1 cellular context compared by ENCODE assay signal in genomic region chr15:36185845-36186244, GRCh38.
A peak's percentile ranks its signal among the peaks of the same experiment; 100 is the strongest.
TF ChIP-seq lines count a peak whose summit lies in the region.

No MANE protein-coding gene starts in this region.

TF ChIP-seq in GM12878, 131 proteins besides CTCF, POLR2A, EP300 and RAD21 (continued from another document):
- TF ChIP-seq, protein P1, sequence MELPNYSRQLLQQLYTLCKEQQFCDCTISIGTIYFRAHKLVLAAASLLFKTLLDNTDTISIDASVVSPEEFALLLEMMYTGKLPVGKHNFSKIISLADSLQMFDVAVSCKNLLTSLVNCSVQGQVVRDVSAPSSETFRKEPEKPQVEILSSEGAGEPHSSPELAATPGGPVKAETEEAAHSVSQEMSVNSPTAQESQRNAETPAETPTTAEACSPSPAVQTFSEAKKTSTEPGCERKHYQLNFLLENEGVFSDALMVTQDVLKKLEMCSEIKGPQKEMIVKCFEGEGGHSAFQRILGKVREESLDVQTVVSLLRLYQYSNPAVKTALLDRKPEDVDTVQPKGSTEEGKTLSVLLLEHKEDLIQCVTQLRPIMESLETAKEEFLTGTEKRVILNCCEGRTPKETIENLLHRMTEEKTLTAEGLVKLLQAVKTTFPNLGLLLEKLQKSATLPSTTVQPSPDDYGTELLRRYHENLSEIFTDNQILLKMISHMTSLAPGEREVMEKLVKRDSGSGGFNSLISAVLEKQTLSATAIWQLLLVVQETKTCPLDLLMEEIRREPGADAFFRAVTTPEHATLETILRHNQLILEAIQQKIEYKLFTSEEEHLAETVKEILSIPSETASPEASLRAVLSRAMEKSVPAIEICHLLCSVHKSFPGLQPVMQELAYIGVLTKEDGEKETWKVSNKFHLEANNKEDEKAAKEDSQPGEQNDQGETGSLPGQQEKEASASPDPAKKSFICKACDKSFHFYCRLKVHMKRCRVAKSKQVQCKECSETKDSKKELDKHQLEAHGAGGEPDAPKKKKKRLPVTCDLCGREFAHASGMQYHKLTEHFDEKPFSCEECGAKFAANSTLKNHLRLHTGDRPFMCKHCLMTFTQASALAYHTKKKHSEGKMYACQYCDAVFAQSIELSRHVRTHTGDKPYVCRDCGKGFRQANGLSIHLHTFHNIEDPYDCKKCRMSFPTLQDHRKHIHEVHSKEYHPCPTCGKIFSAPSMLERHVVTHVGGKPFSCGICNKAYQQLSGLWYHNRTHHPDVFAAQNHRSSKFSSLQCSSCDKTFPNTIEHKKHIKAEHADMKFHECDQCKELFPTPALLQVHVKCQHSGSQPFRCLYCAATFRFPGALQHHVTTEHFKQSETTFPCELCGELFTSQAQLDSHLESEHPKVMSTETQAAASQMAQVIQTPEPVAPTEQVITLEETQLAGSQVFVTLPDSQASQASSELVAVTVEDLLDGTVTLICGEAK (IDR thresholded peaks at IDR 0.05; ENCODE audit: borderline replicate concordance) = peak; percentile 66
